In the genomic region with DNA sequence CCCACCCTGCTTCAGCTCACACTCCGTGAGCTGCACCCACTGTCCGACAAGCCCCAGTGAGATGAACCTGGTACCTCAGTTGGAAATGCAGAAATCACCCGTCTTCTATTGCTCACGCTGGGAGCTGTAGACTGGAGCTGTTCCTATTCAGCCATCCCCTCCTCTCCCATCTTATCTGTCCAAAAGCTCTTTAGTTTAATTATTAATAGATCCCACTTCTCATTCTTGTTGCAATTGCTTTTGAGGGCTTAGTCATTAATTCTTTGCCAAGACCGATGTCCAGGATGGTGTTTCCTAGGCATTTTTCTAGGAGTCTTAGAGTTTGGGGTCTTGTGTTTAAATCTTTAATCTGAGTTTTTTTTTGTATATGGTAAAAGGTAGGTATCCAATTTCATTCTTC, we compare ENCODE assay signal across 22 cellular contexts.
DNase-seq lines count a peak whose midpoint lies in the region; ATAC-seq, FAIRE-seq and TF ChIP-seq lines count a peak whose summit lies in the region.
"Had no signal": no experiment of that assay in that cellular context is flagged by ENCODE, and none has a peak within 500 bp of the region (broad histone marks: within the 10 kb centered on the region; RNA-seq: fewer than 3 reads in every experiment).

No MANE protein-coding gene starts in this region.

- CTCF ChIA-PET in HepG2 (lab: Yijun Ruan, JAX; ENCODE audit: low intra/inter-chr PET ratio, low total read pairs): no interaction called here

- DNase-seq in right lobe of liver: no peak
- DNase-seq in HepG2 (ENCODE audit: low spot score): no peak
- DNase-seq in left lobe of liver (ENCODE audit: low spot score): no peak
- DNase-seq in renal cortical epithelial cell (ENCODE audit: low read depth): peak; percentile 73
- no peak for DNase-seq in endothelial cell (ENCODE audit: low spot score)
- DNase-seq in NCI-H1105 (lab: John Stamatoyannopoulos, UW): no peak
- DNase-seq: Caco-2; CD4-positive, CD25-positive, alpha-beta regulatory T cell; CD8-positive, alpha-beta T cell; DMS153; DND-41; GOT3; HFFc6 had no signal

- ATAC-seq in right lobe of liver (peak in 3 of 4 donors; percentile 67 to 91 (median 80)), HepG2 (no peak), left lobe of liver (peak; percentile 60)
- ATAC-seq: CD8-positive, alpha-beta T cell had no signal

- TF ChIP-seq POLR2A in right lobe of liver (IDR thresholded peaks at IDR 0.05) (no peak), HepG2 (IDR thresholded peaks at IDR 0.05; ENCODE audit: insufficient read depth in 1 of 2, low read depth in 2 of 2, low read length in 2 of 2) (no peak)

- no peak overlapping the region for H3K4me3 Mint-ChIP-seq in endothelial cell (ENCODE audit: unreplicated experiment)
- H3K4me3 Mint-ChIP-seq: B cell; CD8-positive, alpha-beta T cell; HFFc6 had no signal

- H3K4me1 ChIP-seq in right lobe of liver (peaks cover 0 to 8% (median 0%) of the 10 kb centered on the region in 4 donors), HepG2 (ENCODE audit: insufficient read depth, low read length) (no peaks in the 10 kb centered on the region)
- H3K4me1 ChIP-seq: HAP-1 had no signal

- H3K27me3 ChIP-seq in right lobe of liver (no peaks in the 10 kb centered on the region), HepG2 (ENCODE audit: control insufficient read depth in 1 of 2, insufficient read depth in 2 of 2, low read length in 2 of 2) (no peaks in the 10 kb centered on the region)
- H3K27me3 ChIP-seq: BLaER1 had no signal

- H4K20me1 ChIP-seq in HepG2 (ENCODE audit: insufficient read depth, low read length): no peaks in the 10 kb centered on the region

- H3K36me3 Mint-ChIP-seq in endothelial cell (ENCODE audit: low read depth, unreplicated experiment): no peaks in the 10 kb centered on the region

- H3K36me3 ChIP-seq in right lobe of liver (no peaks in the 10 kb centered on the region), HepG2 (replicated peaks in 1 of 2; ENCODE audit: control insufficient read depth in 1 of 2, insufficient read depth in 2 of 2, low read length in 2 of 2) (peaks cover 0 to 1% of the 10 kb centered on the region in 2 experiments; a peak in 2 of 5 replicates)
- H3K36me3 ChIP-seq: HAP-1 had no signal

- FAIRE-seq in HepG2 (lab: Jason Lieb, UNC): no peak
- FAIRE-seq: A204.1, G401.6, GM12892, H54 had no signal

- POLR2A ChIA-PET in HepG2 (lab: Yijun Ruan, JAX): no interaction called here

- H2AFZ ChIP-seq in HepG2 (ENCODE audit: low read length): no peak overlapping the region

- H3K9me3 ChIP-seq in right lobe of liver (no peaks in the 10 kb centered on the region), HepG2 (ENCODE audit: low read length) (no peaks in the 10 kb centered on the region)
- H3K9me3 ChIP-seq: HAP-1 had no signal

- no peaks in the 10 kb centered on the region for H3K9me3 Mint-ChIP-seq in endothelial cell (ENCODE audit: unreplicated experiment)

- in situ Hi-C loops in HepG2 (cut with HindIII; ENCODE audit: extremely low pct_ligation_motif_present, low pct_unique_long_range_greater_than_20kb): no loop called here

- no TSS peak for BruUV-seq in HepG2 (replicated peaks; lab: Mats Ljungman, UMichigan)

- H3K4me2 ChIP-seq in HepG2 (ENCODE audit: low read depth, low read length): no peak overlapping the region
- H3K4me2 ChIP-seq: BLaER1 had no signal

- intact Hi-C loops in right lobe of liver (cut with DNase I): no loop called here
- intact Hi-C loops in HepG2 (cut with micrococcal nuclease; ENCODE audit: unreplicated experiment): no loop called here

- H3K27ac ChIP-seq in right lobe of liver: no peak overlapping the region
- no peak overlapping the region for H3K27ac ChIP-seq in HepG2 (ENCODE audit: extremely low read length, insufficient read depth, low read length)
- H3K27ac ChIP-seq: 22Rv1, BLaER1, C4-2B had no signal

- peaks cover 1% of the 10 kb centered on the region for H3K27me3 Mint-ChIP-seq in endothelial cell (ENCODE audit: unreplicated experiment)
- H3K27me3 Mint-ChIP-seq: B cell; CD4-positive, CD25-positive, alpha-beta regulatory T cell had no signal

- TF ChIP-seq CTCF in right lobe of liver (IDR thresholded peaks at IDR 0.05): no peak
- no peak for TF ChIP-seq CTCF in HepG2 (CRISPR knock-in tag; IDR thresholded peaks at IDR 0.05)
- TF ChIP-seq CTCF in endothelial cell (IDR thresholded peaks at IDR 0.05; ENCODE audit: unreplicated experiment): no peak

- no peak overlapping the region for H3K4me3 ChIP-seq in right lobe of liver
- H3K4me3 ChIP-seq in HepG2 (replicated peaks in 1 of 3; ENCODE audit: insufficient read depth in 1 of 3, low read depth in 2 of 3, low read length in 3 of 3): no peak overlapping the region
- H3K4me3 ChIP-seq: BLaER1, HAP-1 had no signal

- H3K9ac ChIP-seq in HepG2 (ENCODE audit: insufficient read depth, low read depth, low read length): no peak overlapping the region
- H3K9ac ChIP-seq: BLaER1 had no signal

- H3K79me2 ChIP-seq in HepG2 (ENCODE audit: insufficient read depth, low read length): no peaks in the 10 kb centered on the region

- 45% methylated on average over 3 of the region's 5 CpGs for WGBS in right lobe of liver (ENCODE audit: insufficient coverage, low coverage, low lambda C conversion rate, missing lambda C conversion rate)
- WGBS in HepG2 (ENCODE audit: low lambda C conversion rate): over 99% methylated on average over 5 of the region's 5 CpGs

- TF ChIP-seq EP300 in HepG2 (IDR thresholded peaks at IDR 0.05; ENCODE audit: low read depth in 2 of 2, low read length in 2 of 2) (no peak), HepG2 (CRISPR knock-in tag; IDR thresholded peaks at IDR 0.05; ENCODE audit: borderline replicate concordance) (no peak)

- no peak overlapping the region for H3K27ac Mint-ChIP-seq in endothelial cell (ENCODE audit: unreplicated experiment)
- H3K27ac Mint-ChIP-seq: B cell; CD4-positive, CD25-positive, alpha-beta regulatory T cell; CD8-positive, alpha-beta T cell; HFFc6 had no signal

- H3K4me1 Mint-ChIP-seq in endothelial cell (ENCODE audit: unreplicated experiment): no peaks in the 10 kb centered on the region

- TF ChIP-seq RAD21 in HepG2 (CRISPR knock-in tag; IDR thresholded peaks at IDR 0.05): no peak

TF ChIP-seq in HepG2, 621 proteins besides CTCF, POLR2A, EP300 and RAD21:
- TF ChIP-seq ARNTL (CRISPR knock-in tag; IDR thresholded peaks at IDR 0.05): no peak
- TF ChIP-seq ATF7-NPFF (CRISPR knock-in tag; IDR thresholded peaks at IDR 0.05; ENCODE audit: low read depth): no peak
- no peak for TF ChIP-seq ZKSCAN8 (CRISPR knock-in tag; IDR thresholded peaks at IDR 0.05; ENCODE audit: borderline replicate concordance)
- no peak for TF ChIP-seq ZNF138 (CRISPR knock-in tag; IDR thresholded peaks at IDR 0.05; ENCODE audit: low read depth)
- no peak for TF ChIP-seq CHCHD3 (CRISPR knock-in tag; IDR thresholded peaks at IDR 0.05)
- TF ChIP-seq MYNN (CRISPR knock-in tag; IDR thresholded peaks at IDR 0.05; ENCODE audit: low read depth): no peak
